Comparison of ENCODE assay signal across 25 cellular contexts in the genomic region with DNA sequence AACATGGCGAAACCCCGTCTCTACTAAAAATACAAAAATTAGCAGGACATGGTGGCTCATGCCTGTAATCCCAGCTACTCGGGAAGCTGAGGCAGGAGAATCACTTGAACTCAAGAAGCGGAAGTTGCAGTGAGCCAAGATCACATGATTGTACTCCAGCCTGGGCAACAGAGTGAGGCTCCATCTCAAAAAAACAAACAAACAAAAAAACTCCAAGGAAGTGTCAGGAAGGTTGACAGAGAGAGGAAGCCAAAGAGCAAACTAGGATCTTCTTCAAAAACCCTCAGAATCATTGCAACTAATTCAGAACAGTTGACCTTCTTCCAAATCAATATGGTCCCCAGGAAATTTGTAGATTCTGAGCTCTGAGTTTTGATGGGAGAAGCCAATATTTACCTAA.
DNase-seq lines count a peak whose midpoint lies in the region; ATAC-seq and TF ChIP-seq lines count a peak whose summit lies in the region.
"Had no signal": no experiment of that assay in that cellular context is flagged by ENCODE, and none has a peak within 500 bp of the region (broad histone marks: within the 10 kb centered on the region; RNA-seq: fewer than 3 reads in every experiment).

No MANE protein-coding gene starts in this region.

- no peaks in the 10 kb centered on the region for H3K9me3 ChIP-seq in left lung
- H3K9me3 ChIP-seq: Caco-2, HAP-1 had no signal

- ATAC-seq in natural killer cell (no peak), left lung (peak; percentile 46)
- no peak for ATAC-seq in natural killer cell treated with Interleukin-12 subunit alpha and Interleukin-12 subunit beta and Interleukin-15 and Interleukin-18, amount 100 ng/mL, for 72 hours
- ATAC-seq: K562 had no signal

- no peak overlapping the region for H3K4me3 Mint-ChIP-seq in activated CD4-positive, alpha-beta T cell treated with anti-CD3 and anti-CD28 coated beads, Interleukin-2, amount 10 ng/mL, durations not matched to agents 7 days and 5 days
- H3K4me3 Mint-ChIP-seq in natural killer cell (no peak overlapping the region), nephron progenitor cell (no peak overlapping the region)
- no peak overlapping the region for H3K4me3 Mint-ChIP-seq in natural killer cell treated with Interleukin-12 subunit alpha and Interleukin-12 subunit beta and Interleukin-15 and Interleukin-18, amount 100 ng/mL, for 72 hours
- H3K4me3 Mint-ChIP-seq: B cell, CD14-positive monocyte, HFFc6 had no signal

- H3K4me1 ChIP-seq in left lung: peaks cover 3 to 11% of the 10 kb centered on the region in 2 donors
- H3K4me1 ChIP-seq: Caco-2 had no signal

- intact Hi-C loops in natural killer cell (cut with micrococcal nuclease) (no loop called here), left lung (cut with DNase I) (no loop called here)

- peak overlapping the region in 1 of 2 donors; percentile 67 for H3K27ac ChIP-seq in left lung
- H3K27ac ChIP-seq: 22Rv1, RWPE1 had no signal

- H3K27me3 ChIP-seq in left lung: no peaks in the 10 kb centered on the region

- peaks cover 2% of the 10 kb centered on the region for H3K9me3 Mint-ChIP-seq in activated CD4-positive, alpha-beta T cell treated with anti-CD3 and anti-CD28 coated beads, Interleukin-2, amount 10 ng/mL, durations not matched to agents 7 days and 5 days
- H3K9me3 Mint-ChIP-seq in natural killer cell (no peaks in the 10 kb centered on the region), nephron progenitor cell (no peaks in the 10 kb centered on the region)
- no peaks in the 10 kb centered on the region for H3K9me3 Mint-ChIP-seq in natural killer cell treated with Interleukin-12 subunit alpha and Interleukin-12 subunit beta and Interleukin-15 and Interleukin-18, amount 100 ng/mL, for 72 hours
- H3K9me3 Mint-ChIP-seq: HFFc6 had no signal

- no peak for DNase-seq in activated CD4-positive, alpha-beta T cell treated with anti-CD3 and anti-CD28 coated beads, Interleukin-2, amount 10 ng/mL, durations not matched to agents 7 days and 5 days
- no peak for DNase-seq in activated CD4-positive, alpha-beta T cell treated with anti-CD3 and anti-CD28 coated beads, Interleukin-2, amount 50 U/mL, for 4 hours
- DNase-seq in natural killer cell: no peak
- no peak for DNase-seq in natural killer cell treated with Interleukin-12 subunit alpha and Interleukin-12 subunit beta and Interleukin-15 and Interleukin-18, amount 100 ng/mL, for 72 hours (ENCODE audit: low spot score)
- DNase-seq in left lung: no peak
- DNase-seq in glomerular visceral epithelial cell (ENCODE audit: extremely low spot score): no peak
- DNase-seq in nephron progenitor cell: no peak
- DNase-seq: Caco-2, GOT3, HFFc6, NCI-H1092 treated with DMSO at 0.1 percent for 48 hours, NCI-H1436, NCI-H187, NCI-H2081 treated with DMSO at 0.1 percent for 48 hours, NCI-H2171, NCI-H226, NCI-H510A, NCI-H69, SIG-M5 had no signal

- H3K27ac Mint-ChIP-seq in activated CD4-positive, alpha-beta T cell treated with anti-CD3 and anti-CD28 coated beads, Interleukin-2, amount 10 ng/mL, durations not matched to agents 7 days and 5 days: peak overlapping the region; percentile 3
- H3K27ac Mint-ChIP-seq in natural killer cell: peak overlapping the region; percentile 59 to 64
- H3K27ac Mint-ChIP-seq in natural killer cell treated with Interleukin-12 subunit alpha and Interleukin-12 subunit beta and Interleukin-15 and Interleukin-18, amount 100 ng/mL, for 72 hours: peak overlapping the region in 1 of 2 donors; percentile 17
- no peak overlapping the region for H3K27ac Mint-ChIP-seq in nephron progenitor cell
- H3K27ac Mint-ChIP-seq: B cell, HFFc6 had no signal

- POLR2A ChIA-PET in activated CD4-positive, alpha-beta T cell treated with anti-CD3 and anti-CD28 coated beads, Interleukin-2, amount 10 ng/mL, durations not matched to agents 7 days and 5 days (lab: Charles Lee): no interaction called here

- no peaks in the 10 kb centered on the region for H3K27me3 Mint-ChIP-seq in activated CD4-positive, alpha-beta T cell treated with anti-CD3 and anti-CD28 coated beads, Interleukin-2, amount 10 ng/mL, durations not matched to agents 7 days and 5 days
- H3K27me3 Mint-ChIP-seq in natural killer cell (ENCODE audit: low read depth in 2 of 2) (no peaks in the 10 kb centered on the region), nephron progenitor cell (ENCODE audit: low read depth, poor library complexity) (peaks cover 6% of the 10 kb centered on the region)
- no peaks in the 10 kb centered on the region for H3K27me3 Mint-ChIP-seq in natural killer cell treated with Interleukin-12 subunit alpha and Interleukin-12 subunit beta and Interleukin-15 and Interleukin-18, amount 100 ng/mL, for 72 hours

- no peak for TF ChIP-seq CTCF in natural killer cell (IDR thresholded peaks at IDR 0.05)
- TF ChIP-seq CTCF in left lung (IDR thresholded peaks at IDR 0.05): no peak
- no peak for TF ChIP-seq CTCF in nephron progenitor cell (IDR thresholded peaks at IDR 0.05)

- CTCF ChIA-PET in activated CD4-positive, alpha-beta T cell treated with anti-CD3 and anti-CD28 coated beads, Interleukin-2, amount 10 ng/mL, durations not matched to agents 7 days and 5 days (lab: Charles Lee): no interaction called here

- H3K4me3 ChIP-seq in left lung: no peak overlapping the region
- H3K4me3 ChIP-seq: HAP-1, K562 had no signal

- H3K36me3 Mint-ChIP-seq in activated CD4-positive, alpha-beta T cell treated with anti-CD3 and anti-CD28 coated beads, Interleukin-2, amount 10 ng/mL, durations not matched to agents 7 days and 5 days (ENCODE audit: low read depth): peaks cover 82% of the 10 kb centered on the region
- H3K36me3 Mint-ChIP-seq in natural killer cell (peaks cover 45% of the 10 kb centered on the region), nephron progenitor cell (ENCODE audit: low read depth) (no peaks in the 10 kb centered on the region)
- H3K36me3 Mint-ChIP-seq in natural killer cell treated with Interleukin-12 subunit alpha and Interleukin-12 subunit beta and Interleukin-15 and Interleukin-18, amount 100 ng/mL, for 72 hours: peaks cover 31% of the 10 kb centered on the region

- peaks cover 14% of the 10 kb centered on the region for H3K4me1 Mint-ChIP-seq in activated CD4-positive, alpha-beta T cell treated with anti-CD3 and anti-CD28 coated beads, Interleukin-2, amount 10 ng/mL, durations not matched to agents 7 days and 5 days
- H3K4me1 Mint-ChIP-seq in natural killer cell: peaks cover 43 to 48% of the 10 kb centered on the region in 2 donors
- H3K4me1 Mint-ChIP-seq in natural killer cell treated with Interleukin-12 subunit alpha and Interleukin-12 subunit beta and Interleukin-15 and Interleukin-18, amount 100 ng/mL, for 72 hours (ENCODE audit: low read depth in 2 of 2): peaks cover 23 to 30% of the 10 kb centered on the region in 2 donors
- peaks cover 25% of the 10 kb centered on the region for H3K4me1 Mint-ChIP-seq in nephron progenitor cell
- H3K4me1 Mint-ChIP-seq: B cell had no signal

- peaks cover 0 to 11% of the 10 kb centered on the region in 2 donors for H3K36me3 ChIP-seq in left lung
- H3K36me3 ChIP-seq: HAP-1 had no signal
